Comparison of ENCODE assay signal across 8 cellular contexts in genomic region chr2:205754924-205755321, GRCh38.
DNase-seq lines count a peak whose midpoint lies in the region; ATAC-seq and TF ChIP-seq lines count a peak whose summit lies in the region.

No MANE protein-coding gene starts in this region.

- no peaks in the 10 kb centered on the region for H3K9me3 ChIP-seq in aorta (ENCODE audit: control insufficient read depth, low read length)

- peak overlapping the region; percentile 88 for H3K27ac Mint-ChIP-seq in mesothelial cell of epicardium

- 54 to 69% methylated on average over 5 of the region's 5 CpGs for WGBS in aorta, 2 donors

- no peaks in the 10 kb centered on the region for H3K27me3 ChIP-seq in aorta (ENCODE audit: control insufficient read depth in 1 of 2, insufficient read depth in 2 of 2, low read length in 1 of 2)

- ATAC-seq in left cardiac atrium = peak; percentile 29 to 39
- no peak for ATAC-seq in Right ventricle myocardium superior (ENCODE audit: poor library complexity)
- ATAC-seq in aorta (ENCODE audit: low FRiP score) = no peak
- ATAC-seq in HG03565 (IDR thresholded peaks at IDR 0.05; ENCODE audit: unreplicated experiment) = no peak
- no peak for ATAC-seq in HG02642 (IDR thresholded peaks at IDR 0.05; ENCODE audit: poor library complexity, unreplicated experiment)

- peaks cover 68% of the 10 kb centered on the region for H3K4me1 Mint-ChIP-seq in mesothelial cell of epicardium

- intact Hi-C loops in left cardiac atrium (cut with DNase I) = no loop called here
- intact Hi-C loops in Right ventricle myocardium superior (cut with DNase I) = no loop called here
- intact Hi-C loops in aorta (cut with DNase I) = loop anchor here in 1 of 2 donors (2.0 to 5.0 kb wide), 3 partner anchors 38 to 70 kb away; no protein-coding TSS in a partner anchor

- peak overlapping the region; percentile 21 for H3K27ac ChIP-seq in caudate nucleus (ENCODE audit: low read depth, low read length)
- peak overlapping the region; percentile 73 to 86 for H3K27ac ChIP-seq in aorta (ENCODE audit: low read depth in 1 of 2, low read length in 2 of 2)

- no peak overlapping the region for H3K4me3 Mint-ChIP-seq in mesothelial cell of epicardium

- H3K4me3 ChIP-seq in aorta (ENCODE audit: low read length in 2 of 2) = no peak overlapping the region

- H3K9me3 Mint-ChIP-seq in mesothelial cell of epicardium = no peaks in the 10 kb centered on the region

- no peaks in the 10 kb centered on the region for H3K27me3 Mint-ChIP-seq in mesothelial cell of epicardium (ENCODE audit: low read depth)

- TF ChIP-seq CTCF in mesothelial cell of epicardium (IDR thresholded peaks at IDR 0.05; ENCODE audit: unreplicated experiment) = no peak

- peaks cover 3% of the 10 kb centered on the region for H3K36me3 Mint-ChIP-seq in mesothelial cell of epicardium

- no peaks in the 10 kb centered on the region for H3K36me3 ChIP-seq in aorta (ENCODE audit: control insufficient read depth in 1 of 2, insufficient read depth in 2 of 2, low read length in 1 of 2)

- H3K4me1 ChIP-seq in aorta (ENCODE audit: control insufficient read depth in 1 of 2, insufficient read depth in 2 of 2, low read length in 2 of 2) = peaks cover 18 to 20% of the 10 kb centered on the region in 2 donors

- no peak for DNase-seq in left cardiac atrium
- DNase-seq in Right ventricle myocardium superior = no peak
- DNase-seq in caudate nucleus (lab: John Stamatoyannopoulos, UW) = no peak
- DNase-seq in mesothelial cell of epicardium (ENCODE audit: low spot score in 2 of 2, unreplicated experiment in 2 of 2) = no peak
- DNase-seq in aorta = no peak
- no peak for DNase-seq in iPS-NIHi11 (ENCODE audit: low spot score)

Comparison
In these comparisons a context has a peak if more than half of its experiments do, and no peak if none do; other contexts are left out.
1. ATAC-seq: peak in left cardiac atrium (2 of 2); none in Right ventricle myocardium superior (single experiment), aorta (single experiment), HG03565 (single experiment) and HG02642 (single experiment).